In genomic region chr3:187368251-187368733, GRCh38 we compare ENCODE assay signal across 8 cellular contexts. TPM values are rescaled to one million over a fixed set of nuclear protein-coding genes. Genes with fewer than 3 reads are reported as not detected.
DNase-seq lines count a peak whose midpoint lies in the region; ATAC-seq and TF ChIP-seq lines count a peak whose summit lies in the region.

Gene RTP4 (plus strand): TSS chr3:187368385. CDS start chr3:187368442, 57 bp downstream.

- ATAC-seq in GM18505 (IDR thresholded peaks at IDR 0.05; ENCODE audit: unreplicated experiment), result peak; percentile 91
- ATAC-seq in HG02571 (IDR thresholded peaks at IDR 0.05; ENCODE audit: unreplicated experiment), result peak; percentile 95

- no peaks in the 10 kb centered on the region for H3K4me1 Mint-ChIP-seq in glutamatergic neuron (ENCODE audit: low read depth, unreplicated experiment)

- H3K27ac Mint-ChIP-seq in glutamatergic neuron (ENCODE audit: unreplicated experiment), result no peak within 1 kb of the TSS

- DNase-seq in NCI-H2029 (lab: John Stamatoyannopoulos, UW) (peak; percentile 51), globus pallidus (ENCODE audit: low spot score) (peak; percentile 77), glutamatergic neuron (no peak), DMS114 treated with DMSO at 0.1 percent for 48 hours (lab: John Stamatoyannopoulos, UW; ENCODE audit: unreplicated experiment) (no peak)
- DNase-seq in activated naive CD4-positive, alpha-beta T cell treated with Interleukin-2 at 50 U/mL for 16 hours, result peak; percentile 30

- peaks cover 5% of the 10 kb centered on the region for H3K36me3 Mint-ChIP-seq in glutamatergic neuron (ENCODE audit: unreplicated experiment)

- no peak within 1 kb of the TSS for H3K4me3 Mint-ChIP-seq in glutamatergic neuron (ENCODE audit: unreplicated experiment)

- H3K9ac ChIP-seq in rectal smooth muscle tissue (ENCODE audit: low read length), result peak within 1 kb of the TSS; percentile 78

- peak; percentile 57 for TF ChIP-seq POLR2A in GM18505 (IDR thresholded peaks at IDR 0.05; ENCODE audit: borderline replicate concordance, extremely low read depth, insufficient read depth, insufficient read length)

- H3K9me3 Mint-ChIP-seq in glutamatergic neuron (ENCODE audit: unreplicated experiment), result no peaks in the 10 kb centered on the region

- no peak for TF ChIP-seq CTCF in glutamatergic neuron (IDR thresholded peaks at IDR 0.05; ENCODE audit: partially characterized antibody, unreplicated experiment)

- no peaks in the 10 kb centered on the region for H3K27me3 Mint-ChIP-seq in glutamatergic neuron (ENCODE audit: unreplicated experiment)

- peak within 1 kb of the TSS; percentile 66 for H3K4me3 ChIP-seq in rectal smooth muscle tissue (ENCODE audit: low read length)

- no peaks in the 10 kb centered on the region for H3K27me3 ChIP-seq in rectal smooth muscle tissue (ENCODE audit: control insufficient read depth, insufficient read depth, low read length)

- H3K4me1 ChIP-seq in rectal smooth muscle tissue (ENCODE audit: control insufficient read depth, insufficient read depth, low read length), result peaks cover 8% of the 10 kb centered on the region

- peaks cover 7% of the 10 kb centered on the region for H3K36me3 ChIP-seq in rectal smooth muscle tissue (ENCODE audit: control insufficient read depth, insufficient read depth, low read length)

- H3K27ac ChIP-seq in rectal smooth muscle tissue (ENCODE audit: low read depth, low read length), result peak within 1 kb of the TSS; percentile 88

RNA-seq across cellular contexts. Expression of gene RTP4, which starts in this region (rescaled TPM):
- total RNA-seq in glutamatergic neuron (ENCODE audit: unreplicated experiment), result not detected

Comparison
In these comparisons a context has a peak if more than half of its experiments do, and no peak if none do; other contexts are left out.
1. DNase-seq: peak in NCI-H2029 (single experiment), activated naive CD4-positive, alpha-beta T cell treated with Interleukin-2 at 50 U/mL for 16 hours (single experiment) and globus pallidus (single experiment); none in glutamatergic neuron (single experiment) and DMS114 treated with DMSO at 0.1 percent for 48 hours (single experiment).